8 cellular contexts compared by ENCODE assay signal in the genomic region with DNA sequence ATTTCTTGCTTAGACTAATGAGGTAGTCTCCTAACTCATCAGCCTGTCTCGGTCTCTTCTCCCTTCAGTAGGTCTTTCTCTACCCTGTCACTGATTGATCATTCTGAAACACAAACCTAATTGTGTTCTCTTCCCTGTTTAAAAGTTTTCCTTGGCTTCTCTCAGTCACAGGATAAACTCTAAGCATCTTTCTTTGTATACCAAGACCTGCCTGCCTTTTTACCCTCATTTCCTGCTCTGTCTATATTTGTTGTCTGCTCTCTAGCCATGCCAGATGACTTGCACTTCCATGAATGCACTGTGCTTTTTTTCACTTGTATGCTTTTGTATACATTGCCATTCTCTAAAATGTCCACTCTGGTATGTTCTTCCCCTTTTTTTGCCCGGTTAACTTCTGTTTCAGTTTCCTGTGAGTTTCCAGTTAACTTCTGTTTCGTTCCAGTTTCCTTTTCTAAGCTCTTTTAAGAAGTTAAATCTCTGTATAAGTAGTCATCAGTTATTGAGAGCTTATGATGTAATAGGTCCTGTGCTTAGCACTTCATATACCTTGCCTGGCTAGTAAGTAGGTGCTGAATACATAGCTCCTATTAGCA. TPM values are rescaled to one million over a fixed set of nuclear protein-coding genes. Genes with fewer than 3 reads are reported as not detected.
DNase-seq lines count a peak whose midpoint lies in the region; ATAC-seq, FAIRE-seq and TF ChIP-seq lines count a peak whose summit lies in the region.

No MANE protein-coding gene starts in this region.

- H3K4me3 Mint-ChIP-seq in activated T-helper 2 cell treated with anti-CD3 and anti-CD28 coated beads, Interferon-gamma antibody, Interleukin-2, Interleukin-4, amounts not matched to agents 10 μg/mL and 5 μg/mL and 100 μg/mL, durations not matched to agents 14 hours and 24 hours and 36 hours (ENCODE audit: low read depth), result no peak overlapping the region

- no peak overlapping the region for H2BK5ac ChIP-seq in mesendoderm (ENCODE audit: low read length)

- no peak overlapping the region for H2BK120ac ChIP-seq in mesendoderm (ENCODE audit: low read depth, low read length)

- no peak overlapping the region for H4K8ac ChIP-seq in mesendoderm (ENCODE audit: low read depth, low read length)

- peaks cover 37% of the 10 kb centered on the region for H3K4me1 Mint-ChIP-seq in activated T-helper 2 cell treated with anti-CD3 and anti-CD28 coated beads, Interferon-gamma antibody, Interleukin-2, Interleukin-4, amounts not matched to agents 10 μg/mL and 5 μg/mL and 100 μg/mL, durations not matched to agents 14 hours and 24 hours and 36 hours (ENCODE audit: low read depth)

- DNase-seq in GM18507 (ENCODE audit: extremely low spot score, insufficient read length, low read depth) (no peak), NOMO-1 treated with dmso at 0.1 percent for 144 hours (lab: John Stamatoyannopoulos, UW; ENCODE audit: unreplicated experiment) (peak; percentile 86), fibroblast of lung (ENCODE audit: low read depth in 2 of 2) (peak; percentile 47 to 70), small intestine (no peak), erythroblast (lab: John Stamatoyannopoulos, UW) (no peak), mesendoderm (no peak)
- no peak for DNase-seq in activated T-helper 2 cell treated with anti-CD3 and anti-CD28 coated beads, Interferon-gamma antibody, Interleukin-2, Interleukin-4, amounts not matched to agents 10 μg/mL and 5 μg/mL and 100 μg/mL, durations not matched to agents 14 hours and 24 hours and 36 hours (ENCODE audit: low spot score)

- intact Hi-C loops in activated T-helper 2 cell treated with anti-CD3 and anti-CD28 coated beads, Interferon-gamma antibody, Interleukin-2, Interleukin-4, amounts not matched to agents 10 μg/mL and 5 μg/mL and 100 μg/mL, durations not matched to agents 14 hours and 24 hours and 36 hours (cut with micrococcal nuclease), result loop anchor here (1.0 kb wide), 1 partner anchor 15 kb away; no protein-coding TSS in a partner anchor

- H3K79me2 ChIP-seq in fibroblast of lung (ENCODE audit: control insufficient read depth, insufficient read depth, low read length) (peaks cover 14% of the 10 kb centered on the region), mesendoderm (ENCODE audit: control insufficient read depth, insufficient read depth, low read length) (peaks cover 47% of the 10 kb centered on the region)

- H3K27me3 ChIP-seq in fibroblast of lung (ENCODE audit: control insufficient read depth, insufficient read depth, low read length) (no peaks in the 10 kb centered on the region), small intestine (ENCODE audit: control insufficient read depth in 2 of 2, insufficient read depth in 2 of 2, low read length in 2 of 2) (no peaks in the 10 kb centered on the region), mesendoderm (ENCODE audit: insufficient read depth, low read length, poor library complexity) (no peaks in the 10 kb centered on the region)

- H3K36me3 ChIP-seq in fibroblast of lung (ENCODE audit: control insufficient read depth, insufficient read depth, low read length) (no peaks in the 10 kb centered on the region), small intestine (ENCODE audit: control insufficient read depth in 2 of 2, insufficient read depth in 2 of 2, low read length in 2 of 2) (no peaks in the 10 kb centered on the region), mesendoderm (ENCODE audit: control insufficient read depth, insufficient read depth, low read length) (no peaks in the 10 kb centered on the region)

- no peak overlapping the region for H3K56ac ChIP-seq in mesendoderm (ENCODE audit: low read length)

- WGBS in small intestine, 3 donors, result 24 to 54% (median 43%) methylated on average over 3 of the region's 3 CpGs
- no CpG with 5 or more reads among the region's 3 CpGs for whole genome bisulfite sequencing in mesendoderm (ENCODE audit: extremely low coverage, insufficient coverage, low lambda C conversion rate)

- peaks cover 2% of the 10 kb centered on the region for H3K4me1 ChIP-seq in fibroblast of lung (ENCODE audit: control insufficient read depth, extremely low read depth, insufficient read depth, low read length)
- peaks cover 0 to 15% of the 10 kb centered on the region in 2 donors for H3K4me1 ChIP-seq in small intestine (ENCODE audit: control insufficient read depth in 2 of 2, insufficient read depth in 1 of 2, low read depth in 1 of 2, low read length in 1 of 2)
- peaks cover 3% of the 10 kb centered on the region for H3K4me1 ChIP-seq in mesendoderm (ENCODE audit: control insufficient read depth, low read depth, low read length)

- H3K4me2 ChIP-seq in fibroblast of lung (ENCODE audit: extremely low read depth, insufficient read depth, low read length) (peak overlapping the region; percentile 68), mesendoderm (ENCODE audit: low read length) (no peak overlapping the region)

- TF ChIP-seq CTCF in fibroblast of lung (conservative IDR thresholded peaks at IDR 0.05 in 1 of 2, IDR thresholded peaks at IDR 0.05 in 1 of 2; ENCODE audit: low read depth in 1 of 2, low read length in 2 of 2), result no peak

- no peak overlapping the region for H4K5ac ChIP-seq in mesendoderm (ENCODE audit: low read length)

- H3K9me3 ChIP-seq in fibroblast of lung (ENCODE audit: control insufficient read depth, insufficient read depth, low read depth, low read length) (no peaks in the 10 kb centered on the region), small intestine (ENCODE audit: control insufficient read depth, low read depth) (no peaks in the 10 kb centered on the region)

- TF ChIP-seq POLR2A in erythroblast (IDR thresholded peaks at IDR 0.05; ENCODE audit: low read length), result no peak

- no peak overlapping the region for H2AK5ac ChIP-seq in mesendoderm (ENCODE audit: low read length)

- FAIRE-seq in GM18507 (lab: Jason Lieb, UNC) (peak; percentile 88), small intestine (lab: Jason Lieb, UNC) (no peak)

- H3K9me3 Mint-ChIP-seq in activated T-helper 2 cell treated with anti-CD3 and anti-CD28 coated beads, Interferon-gamma antibody, Interleukin-2, Interleukin-4, amounts not matched to agents 10 μg/mL and 5 μg/mL and 100 μg/mL, durations not matched to agents 14 hours and 24 hours and 36 hours, result peaks cover under 1% of the 10 kb centered on the region

- H3K18ac ChIP-seq in mesendoderm (ENCODE audit: low read length), result no peak overlapping the region

- H3K27ac ChIP-seq in fibroblast of lung (ENCODE audit: insufficient read depth, low read length) (peak overlapping the region; percentile 57), small intestine (ENCODE audit: low read depth in 1 of 2, low read length in 1 of 2) (peak overlapping the region; percentile 3 to 38), mesendoderm (ENCODE audit: low read depth, low read length) (no peak overlapping the region)

- H3K27me3 Mint-ChIP-seq in activated T-helper 2 cell treated with anti-CD3 and anti-CD28 coated beads, Interferon-gamma antibody, Interleukin-2, Interleukin-4, amounts not matched to agents 10 μg/mL and 5 μg/mL and 100 μg/mL, durations not matched to agents 14 hours and 24 hours and 36 hours (ENCODE audit: low read depth), result no peaks in the 10 kb centered on the region

- H3K79me1 ChIP-seq in mesendoderm (ENCODE audit: low read length), result peaks cover 14% of the 10 kb centered on the region

- H3K4me3 ChIP-seq in fibroblast of lung (replicated peaks in 1 of 4; ENCODE audit: control extremely low read depth in 1 of 4, insufficient read depth in 1 of 4, low read depth in 3 of 4, low read length in 4 of 4) (peak overlapping the region in 1 of 4 experiments; percentile 37), small intestine (ENCODE audit: low read depth in 1 of 2, low read length in 2 of 2) (no peak overlapping the region), mesendoderm (ENCODE audit: low read length) (no peak overlapping the region)

- H2BK15ac ChIP-seq in mesendoderm (replicated peaks; ENCODE audit: low read depth), result no peak overlapping the region

- no peak overlapping the region for H3K27ac Mint-ChIP-seq in activated T-helper 2 cell treated with anti-CD3 and anti-CD28 coated beads, Interferon-gamma antibody, Interleukin-2, Interleukin-4, amounts not matched to agents 10 μg/mL and 5 μg/mL and 100 μg/mL, durations not matched to agents 14 hours and 24 hours and 36 hours

- H2AFZ ChIP-seq in fibroblast of lung (ENCODE audit: low read length), result peak overlapping the region; percentile 33

- peaks cover 20% of the 10 kb centered on the region for H3K36me3 Mint-ChIP-seq in activated T-helper 2 cell treated with anti-CD3 and anti-CD28 coated beads, Interferon-gamma antibody, Interleukin-2, Interleukin-4, amounts not matched to agents 10 μg/mL and 5 μg/mL and 100 μg/mL, durations not matched to agents 14 hours and 24 hours and 36 hours (ENCODE audit: low read depth)

- peak; percentile 65 for ATAC-seq in HG02623 (IDR thresholded peaks at IDR 0.05; ENCODE audit: unreplicated experiment)

- H3K9ac ChIP-seq in fibroblast of lung (ENCODE audit: insufficient read depth, low read length) (no peak overlapping the region), mesendoderm (ENCODE audit: low read length) (no peak overlapping the region)

- H3K4ac ChIP-seq in mesendoderm (ENCODE audit: low read depth, low read length), result no peak overlapping the region

- no peaks in the 10 kb centered on the region for H4K20me1 ChIP-seq in fibroblast of lung (ENCODE audit: control insufficient read depth, extremely low read depth, insufficient read depth, low read length)

- no peak overlapping the region for H3K23ac ChIP-seq in mesendoderm (ENCODE audit: low read length)

RNA-seq across cellular contexts. Expression of gene DIP2B, which starts 12.8 kb away (rescaled TPM):
- total RNA-seq in fibroblast of lung, result 19.5 and 21.0 TPM in 2 replicates
- polyA plus RNA-seq in fibroblast of lung (12.6 and 15.0 TPM in 2 replicates), small intestine (1 to 10 TPM; 6.3 to 7.4 (median 6.5) TPM)
- polyA plus RNA-seq in fibroblast of lung (2012), result 7.5 and 9.3 TPM in 2 replicates
- polyA minus RNA-seq in fibroblast of lung (ENCODE audit: low replicate concordance), result 32.5 and 68.7 TPM in 2 replicates
- 27.4 and 29.1 TPM in 2 replicates for total RNA-seq in activated T-helper 2 cell treated with anti-CD3 and anti-CD28 coated beads, Interferon-gamma antibody, Interleukin-2, Interleukin-4, amounts not matched to agents 10 μg/mL and 5 μg/mL and 100 μg/mL, durations not matched to agents 14 hours and 24 hours and 36 hours
- 10.4 TPM for polyA plus RNA-seq in mesendoderm (2013, experiment 1 of 2)
- polyA plus RNA-seq in mesendoderm (2013, experiment 2 of 2), result 10.4 TPM

Comparison
In these comparisons a context has a peak if more than half of its experiments do, and no peak if none do; other contexts are left out.
1. DNase-seq: peak in NOMO-1 treated with dmso at 0.1 percent for 144 hours (single experiment) and fibroblast of lung (2 of 2); none in GM18507 (single experiment), small intestine (single experiment), activated T-helper 2 cell treated with anti-CD3 and anti-CD28 coated beads, Interferon-gamma antibody, Interleukin-2, Interleukin-4, amounts not matched to agents 10 μg/mL and 5 μg/mL and 100 μg/mL, durations not matched to agents 14 hours and 24 hours and 36 hours (single experiment), erythroblast (0 of 2) and mesendoderm (single experiment).